ENCODE assay signal across 13 cellular contexts in genomic region chr9:13665418-13666066, GRCh38.
DNase-seq lines count a peak whose midpoint lies in the region; ATAC-seq and TF ChIP-seq lines count a peak whose summit lies in the region.
"Had no signal": no experiment of that assay in that cellular context is flagged by ENCODE, and none has a peak within 500 bp of the region (broad histone marks: within the 10 kb centered on the region; RNA-seq: fewer than 3 reads in every experiment).

No MANE protein-coding gene starts in this region.

- H3K27me3 Mint-ChIP-seq in HFFc6 (ENCODE audit: insufficient read depth) = peaks cover 2% of the 10 kb centered on the region; the same call in 1 of the 2 replicates
- H3K27me3 Mint-ChIP-seq: activated CD4-positive, alpha-beta T cell treated with anti-CD3 and anti-CD28 coated beads, Interleukin-2, amount 10 ng/mL, durations not matched to agents 7 days and 5 days; activated naive CD4-positive, alpha-beta T cell treated with anti-CD3 and anti-CD28 coated beads, Interleukin-2, amount 50 U/mL, for 24 hours had no signal

- H3K9me3 Mint-ChIP-seq in HFFc6 = peaks cover 9% of the 10 kb centered on the region; the same call in 1 of the 2 replicates

- H3K27ac Mint-ChIP-seq in HFFc6 = peak overlapping the region; percentile 38; the same call in 1 of the 2 replicates
- H3K27ac Mint-ChIP-seq: activated CD4-positive, alpha-beta T cell treated with anti-CD3 and anti-CD28 coated beads, Interleukin-2, amount 10 ng/mL, durations not matched to agents 7 days and 5 days; activated naive CD4-positive, alpha-beta T cell treated with anti-CD3 and anti-CD28 coated beads, Interleukin-2, amount 50 U/mL, for 24 hours; CD14-positive monocyte had no signal

- peaks cover 19% of the 10 kb centered on the region; the same call in 1 of the 2 replicates for H3K4me1 Mint-ChIP-seq in HFFc6 (ENCODE audit: low read depth)
- H3K4me1 Mint-ChIP-seq: activated CD4-positive, alpha-beta T cell treated with anti-CD3 and anti-CD28 coated beads, Interleukin-2, amount 10 ng/mL, durations not matched to agents 7 days and 5 days; activated naive CD4-positive, alpha-beta T cell treated with anti-CD3 and anti-CD28 coated beads, Interleukin-2, amount 50 U/mL, for 24 hours; CD14-positive monocyte had no signal

- DNase-seq in AG09319 (ENCODE audit: extremely low read depth, low read depth) = peak; percentile 3
- peak; percentile 13 for DNase-seq in HFFc6
- peak; percentile 22 to 57 for DNase-seq in SJCRH30
- DNase-seq in foreskin keratinocyte = peak in 1 of 2 donors; percentile 7
- DNase-seq in ascending aorta (ENCODE audit: low spot score in 2 of 2) = no peak
- no peak for DNase-seq in T-helper 9 cell
- DNase-seq in NCI-H2029 (lab: John Stamatoyannopoulos, UW) = no peak
- DNase-seq: activated CD4-positive, alpha-beta T cell treated with anti-CD3 and anti-CD28 coated beads, Interleukin-2, amount 10 ng/mL, durations not matched to agents 7 days and 5 days; left colon; NCI-H1436 treated with DMSO at 0.1 percent for 48 hours had no signal

- H3K27me3 ChIP-seq in SJCRH30 = no peaks in the 10 kb centered on the region
- no peaks in the 10 kb centered on the region for H3K27me3 ChIP-seq in foreskin keratinocyte
- H3K27me3 ChIP-seq in ascending aorta = no peaks in the 10 kb centered on the region

- H3K4me3 Mint-ChIP-seq in HFFc6 = peak overlapping the region; percentile 77
- H3K4me3 Mint-ChIP-seq: activated CD4-positive, alpha-beta T cell treated with anti-CD3 and anti-CD28 coated beads, Interleukin-2, amount 10 ng/mL, durations not matched to agents 7 days and 5 days; activated naive CD4-positive, alpha-beta T cell treated with anti-CD3 and anti-CD28 coated beads, Interleukin-2, amount 50 U/mL, for 24 hours; CD14-positive monocyte had no signal

- H3K27ac ChIP-seq in SJCRH30 = peak overlapping the region; percentile 43
- H3K27ac ChIP-seq in foreskin keratinocyte = no peak overlapping the region
- H3K27ac ChIP-seq in ascending aorta = no peak overlapping the region

- peak overlapping the region; percentile 17; the same call in 1 of the 2 replicates for H3K4me3 ChIP-seq in SJCRH30
- H3K4me3 ChIP-seq in ascending aorta = no peak overlapping the region

- H3K4me1 ChIP-seq in SJCRH30 (peaks cover 7% of the 10 kb centered on the region), foreskin keratinocyte (no peaks in the 10 kb centered on the region), ascending aorta (no peaks in the 10 kb centered on the region)

- TF ChIP-seq CTCF in AG09319 (IDR thresholded peaks at IDR 0.05; ENCODE audit: low read depth, low read length) (no peak), HFFc6 (IDR thresholded peaks at IDR 0.05) (no peak), foreskin keratinocyte (conservative IDR thresholded peaks at IDR 0.05) (no peak), ascending aorta (IDR thresholded peaks at IDR 0.05) (no peak)

- peaks cover 6% of the 10 kb centered on the region; the same call in 1 of the 2 replicates for H3K9me3 ChIP-seq in SJCRH30 (replicated peaks)
- H3K9me3 ChIP-seq in ascending aorta = peaks cover 0 to 7% of the 10 kb centered on the region in 2 donors

- H3K36me3 ChIP-seq in SJCRH30 = no peaks in the 10 kb centered on the region
- no peaks in the 10 kb centered on the region for H3K36me3 ChIP-seq in ascending aorta

- no peaks in the 10 kb centered on the region for H3K36me3 Mint-ChIP-seq in HFFc6 (ENCODE audit: low read depth)
- H3K36me3 Mint-ChIP-seq: activated naive CD4-positive, alpha-beta T cell treated with anti-CD3 and anti-CD28 coated beads, Interleukin-2, amount 50 U/mL, for 24 hours; CD14-positive monocyte had no signal

- intact Hi-C loops in ascending aorta (cut with DNase I) = no loop called here

- ATAC-seq in foreskin keratinocyte (peak; percentile 53), HG02852 (IDR thresholded peaks at IDR 0.05; ENCODE audit: unreplicated experiment) (no peak)
- ATAC-seq: left colon had no signal

Comparison
In these comparisons a context has a peak if more than half of its experiments do, and no peak if none do; other contexts are left out.
1. DNase-seq: peak in AG09319 (single experiment), HFFc6 (single experiment) and SJCRH30 (2 of 2); none in ascending aorta (0 of 2), T-helper 9 cell (single experiment) and NCI-H2029 (single experiment).